Comparison of ENCODE assay signal across 19 cellular contexts in genomic region chr4:66430856-66431255, GRCh38.
DNase-seq lines count a peak whose midpoint lies in the region; ATAC-seq and TF ChIP-seq lines count a peak whose summit lies in the region.
"Had no signal": no experiment of that assay in that cellular context is flagged by ENCODE, and none has a peak within 500 bp of the region (broad histone marks: within the 10 kb centered on the region; RNA-seq: fewer than 3 reads in every experiment).

No MANE protein-coding gene starts in this region.

- H3K18ac ChIP-seq in neuronal stem cell (ENCODE audit: low read length) = no peak overlapping the region

- H3K4me3 Mint-ChIP-seq in endothelial cell (ENCODE audit: unreplicated experiment) (no peak overlapping the region), Caco-2 (ENCODE audit: unreplicated experiment) (no peak overlapping the region)
- H3K4me3 Mint-ChIP-seq: naive thymus-derived CD4-positive, alpha-beta T cell had no signal

- ATAC-seq in RWPE2 (ENCODE audit: low read depth) = peak; percentile 42; the same call in 1 of the 3 replicates
- ATAC-seq: left lobe of liver; naive thymus-derived CD4-positive, alpha-beta T cell had no signal

- no peaks in the 10 kb centered on the region for H3K36me3 Mint-ChIP-seq in endothelial cell (ENCODE audit: low read depth, unreplicated experiment)
- H3K36me3 Mint-ChIP-seq in Caco-2 (ENCODE audit: insufficient read depth, unreplicated experiment) = no peaks in the 10 kb centered on the region

- no peaks in the 10 kb centered on the region for H3K4me1 ChIP-seq in RWPE2 (ENCODE audit: insufficient read depth, poor library complexity, severe bottlenecking)
- no peaks in the 10 kb centered on the region for H3K4me1 ChIP-seq in neuronal stem cell (ENCODE audit: control insufficient read depth in 2 of 2, insufficient read depth in 1 of 2, low read depth in 1 of 2, low read length in 2 of 2)
- no peaks in the 10 kb centered on the region for H3K4me1 ChIP-seq in Caco-2
- H3K4me1 ChIP-seq: esophagus muscularis mucosa, uterus had no signal

- intact Hi-C loops in Caco-2 (cut with micrococcal nuclease; ENCODE audit: unreplicated experiment) = no loop called here

- H3K9me3 Mint-ChIP-seq in endothelial cell (ENCODE audit: unreplicated experiment) (no peaks in the 10 kb centered on the region), Caco-2 (ENCODE audit: unreplicated experiment) (no peaks in the 10 kb centered on the region)

- POLR2A ChIA-PET in Caco-2 (lab: Charles Lee) = no interaction called here

- no peak overlapping the region for H3K4me2 ChIP-seq in neuronal stem cell (ENCODE audit: insufficient read depth, low read length, poor library complexity, severe bottlenecking)

- BruUV-seq in Caco-2 (replicated peaks; lab: Mats Ljungman, UMichigan) = no TSS peak

- H3K9ac ChIP-seq in neuronal stem cell (ENCODE audit: low read depth, low read length, poor library complexity) = no peak overlapping the region

- H3K27me3 ChIP-seq in RWPE2 (ENCODE audit: insufficient read depth, poor library complexity, severe bottlenecking) (no peaks in the 10 kb centered on the region), neuronal stem cell (ENCODE audit: control insufficient read depth in 3 of 3, insufficient read depth in 3 of 3, low read depth in 1 of 3, low read length in 3 of 3) (no peaks in the 10 kb centered on the region), Caco-2 (replicated peaks; ENCODE audit: control insufficient read depth, insufficient read depth, low read length) (no peaks in the 10 kb centered on the region)
- H3K27me3 ChIP-seq: esophagus muscularis mucosa, uterus had no signal

- no peaks in the 10 kb centered on the region for H3K36me3 ChIP-seq in RWPE2 (ENCODE audit: low read depth)
- H3K36me3 ChIP-seq in neuronal stem cell (replicated peaks in 1 of 2; ENCODE audit: control insufficient read depth in 2 of 2, insufficient read depth in 2 of 2, low read length in 2 of 2) = no peaks in the 10 kb centered on the region
- H3K36me3 ChIP-seq in Caco-2 (ENCODE audit: control insufficient read depth, insufficient read depth, low read length) = no peaks in the 10 kb centered on the region
- H3K36me3 ChIP-seq: esophagus muscularis mucosa, uterus had no signal

- WGBS in neuronal stem cell (ENCODE audit: extremely low coverage in 2 of 2, insufficient read length in 2 of 2, insufficient replicate concordance in 1 of 2), 2 donors = no CpG with 5 or more reads among the region's 1 CpG

- H2BK15ac ChIP-seq in neuronal stem cell (ENCODE audit: low read length) = no peak overlapping the region

- H3K4ac ChIP-seq in neuronal stem cell (ENCODE audit: low read length) = no peak overlapping the region

- H2BK120ac ChIP-seq in neuronal stem cell (ENCODE audit: low read depth, low read length) = no peak overlapping the region

- H3K9me3 ChIP-seq in RWPE2 (ENCODE audit: severe bottlenecking) (no peaks in the 10 kb centered on the region), neuronal stem cell (replicated peaks in 1 of 2; ENCODE audit: control insufficient read depth in 2 of 2, insufficient read depth in 1 of 2, low read depth in 1 of 2, low read length in 2 of 2) (no peaks in the 10 kb centered on the region), Caco-2 (no peaks in the 10 kb centered on the region)
- H3K9me3 ChIP-seq: esophagus muscularis mucosa, uterus had no signal

- H3K14ac ChIP-seq in neuronal stem cell (ENCODE audit: low read length) = no peak overlapping the region

- CTCF ChIA-PET in Caco-2 (lab: Charles Lee) = no interaction called here

- H3K27me3 Mint-ChIP-seq in endothelial cell (ENCODE audit: unreplicated experiment) (no peaks in the 10 kb centered on the region), Caco-2 (ENCODE audit: insufficient read depth, unreplicated experiment) (no peaks in the 10 kb centered on the region)
- H3K27me3 Mint-ChIP-seq: naive thymus-derived CD4-positive, alpha-beta T cell had no signal

- no peak overlapping the region for H4K91ac ChIP-seq in neuronal stem cell (ENCODE audit: low read depth, low read length, poor library complexity)

- no peak overlapping the region for H4K8ac ChIP-seq in neuronal stem cell (ENCODE audit: low read depth, low read length)

- DNase-seq in HCEC 1CT (peak; percentile 29), RWPE2 (ENCODE audit: low spot score) (no peak), endothelial cell (ENCODE audit: low spot score) (no peak), neuronal stem cell (ENCODE audit: low spot score) (peak; percentile 2), foreskin melanocyte (no peak), NCI-H524 treated with DMSO at 0.1 percent for 48 hours (lab: John Stamatoyannopoulos, UW) (no peak), NCI-H82 (lab: John Stamatoyannopoulos, UW) (no peak), Caco-2 (no peak)
- DNase-seq: activated effector memory CD4-positive, alpha-beta T cell treated with Interleukin-2 at 50 U/mL for 16 hours; anterior cingulate cortex; Calu3; hypothalamus; MM.1S; naive thymus-derived CD4-positive, alpha-beta T cell; NCI-H2029 treated with DMSO at 0.1 percent for 48 hours; T-helper 1 cell; uterus had no signal

- H2BK12ac ChIP-seq in neuronal stem cell (ENCODE audit: low read length) = no peak overlapping the region

- H3K4me3 ChIP-seq in RWPE2 (ENCODE audit: severe bottlenecking) (no peak overlapping the region), neuronal stem cell (ENCODE audit: low read length in 2 of 2) (no peak overlapping the region), Caco-2 (ENCODE audit: low read depth, low read length) (no peak overlapping the region)
- H3K4me3 ChIP-seq: esophagus muscularis mucosa, uterus had no signal

- no peak overlapping the region for H2BK5ac ChIP-seq in neuronal stem cell (ENCODE audit: low read length)

- H2AK5ac ChIP-seq in neuronal stem cell (ENCODE audit: low read depth, low read length) = no peak overlapping the region

- peak overlapping the region; percentile 64 for H2AFZ ChIP-seq in neuronal stem cell (ENCODE audit: low read length)

- H3K23ac ChIP-seq in neuronal stem cell (ENCODE audit: low read depth, low read length, poor library complexity) = no peak overlapping the region

- TF ChIP-seq CTCF in RWPE2 (IDR thresholded peaks at IDR 0.05; ENCODE audit: poor library complexity, severe bottlenecking) (no peak), endothelial cell (IDR thresholded peaks at IDR 0.05; ENCODE audit: unreplicated experiment) (no peak), Caco-2 (IDR thresholded peaks at IDR 0.05; ENCODE audit: insufficient read depth in 1 of 2, low read depth in 1 of 2, low read length in 1 of 2, severe bottlenecking in 1 of 2, unreplicated experiment in 1 of 2) (no peak)

- peaks cover 5% of the 10 kb centered on the region for H3K4me1 Mint-ChIP-seq in endothelial cell (ENCODE audit: unreplicated experiment)
- no peaks in the 10 kb centered on the region for H3K4me1 Mint-ChIP-seq in Caco-2 (ENCODE audit: low read depth, unreplicated experiment)
- H3K4me1 Mint-ChIP-seq: naive thymus-derived CD4-positive, alpha-beta T cell had no signal

- no peaks in the 10 kb centered on the region for H3K79me1 ChIP-seq in neuronal stem cell (ENCODE audit: low read depth, low read length)

- H3K27ac ChIP-seq in RWPE2 (ENCODE audit: poor library complexity, severe bottlenecking) (no peak overlapping the region), neuronal stem cell (replicated peaks; ENCODE audit: low read length) (peak overlapping the region; percentile 12)
- H3K27ac ChIP-seq: esophagus muscularis mucosa, uterus had no signal

- peak overlapping the region; percentile 40 for H3K27ac Mint-ChIP-seq in endothelial cell (ENCODE audit: unreplicated experiment)
- H3K27ac Mint-ChIP-seq in Caco-2 (ENCODE audit: unreplicated experiment) = no peak overlapping the region
- H3K27ac Mint-ChIP-seq: naive thymus-derived CD4-positive, alpha-beta T cell had no signal

Comparison
In these comparisons a context has a peak if more than half of its experiments do, and no peak if none do; other contexts are left out.
1. DNase-seq: peak in HCEC 1CT (single experiment) and neuronal stem cell (single experiment); none in RWPE2 (single experiment), endothelial cell (single experiment), foreskin melanocyte (single experiment), NCI-H524 treated with DMSO at 0.1 percent for 48 hours (single experiment), NCI-H82 (single experiment) and Caco-2 (0 of 2).